In genomic region chr17:4881761-4882555, GRCh38 we compare ENCODE assay signal across 8 cellular contexts. TPM values are rescaled to one million over a fixed set of nuclear protein-coding genes. Genes with fewer than 3 reads are reported as not detected.
DNase-seq lines count a peak whose midpoint lies in the region; ATAC-seq and TF ChIP-seq lines count a peak whose summit lies in the region.

No MANE protein-coding gene starts in this region.

- TF ChIP-seq CTCF in CD14-positive monocyte (IDR thresholded peaks at IDR 0.05), result peak; percentile 92

- no peak overlapping the region for H3K4me3 Mint-ChIP-seq in CD14-positive monocyte

- H3K9ac ChIP-seq in adipocyte (ENCODE audit: low read length), result no peak overlapping the region
- peak overlapping the region in 2 of 3 donors; percentile 25 to 43 for H3K9ac ChIP-seq in skeletal muscle tissue (ENCODE audit: low read depth in 1 of 3, low read length in 3 of 3)

- no peak overlapping the region for H3K27ac ChIP-seq in skeletal muscle tissue (ENCODE audit: low read depth, low read length)

- peak overlapping the region in 2 of 7 donors; percentile 1 to 46 for H3K27ac Mint-ChIP-seq in CD14-positive monocyte

- H3K36me3 ChIP-seq in adipocyte (ENCODE audit: control insufficient read depth, insufficient read depth, low read length, severe bottlenecking), result peaks cover 50% of the 10 kb centered on the region
- H3K36me3 ChIP-seq in skeletal muscle tissue (ENCODE audit: control insufficient read depth in 3 of 3, insufficient read depth in 3 of 3, low read length in 3 of 3), result peaks cover 42 to 44% (median 42%) of the 10 kb centered on the region in 3 donors

- in situ Hi-C loops in SK-MEL-5 (cut with HindIII; ENCODE audit: low pct_unique_long_range_greater_than_20kb, low sequenced_read_pairs), result no loop called here

- H3K4me1 ChIP-seq in adipocyte (ENCODE audit: control insufficient read depth, insufficient read depth, low read length), result peaks cover 7% of the 10 kb centered on the region
- H3K4me1 ChIP-seq in skeletal muscle tissue (ENCODE audit: control insufficient read depth in 3 of 3, insufficient read depth in 3 of 3, low read length in 3 of 3), result peaks cover 0 to 3% (median 0%) of the 10 kb centered on the region in 3 donors

- intact Hi-C loops in CD14-positive monocyte (cut with micrococcal nuclease) (loop anchor here (5.0 to 10.0 kb wide), 4 partner anchors 35 to 315 kb away; partner anchors contain the start of gene PLD2 (in 1 of the 2)), left ventricle myocardium superior (cut with micrococcal nuclease) (loop anchor here (10.0 kb wide), 1 partner anchor 87 kb away; the partner anchor contains the start of gene PSMB6)

- H3K27me3 ChIP-seq in adipocyte (replicated peaks; ENCODE audit: control insufficient read depth, insufficient read depth, low read length) (no peaks in the 10 kb centered on the region), skeletal muscle tissue (ENCODE audit: control insufficient read depth in 3 of 3, insufficient read depth in 3 of 3, low read length in 3 of 3) (no peaks in the 10 kb centered on the region)

- H3K4me1 Mint-ChIP-seq in CD14-positive monocyte, result peaks cover 33% of the 10 kb centered on the region

- ATAC-seq in left ventricle myocardium superior (peak; percentile 78), HG02938 (IDR thresholded peaks at IDR 0.05; ENCODE audit: unreplicated experiment) (no peak), GM18870 (IDR thresholded peaks at IDR 0.05; ENCODE audit: unreplicated experiment) (no peak)

- CTCF ChIA-PET in HEK293T (lab: Yijun Ruan, JAX), result interaction anchor here (0.6 kb wide), 1 partner anchor 207 kb away, joined by 3 read pairs; no protein-coding TSS in a partner anchor

- H3K4me3 ChIP-seq in adipocyte (ENCODE audit: low read length), result no peak overlapping the region
- H3K4me3 ChIP-seq in skeletal muscle tissue (ENCODE audit: low read length in 3 of 3), result no peak overlapping the region

- DNase-seq in CD14-positive monocyte (ENCODE audit: low spot score), result no peak
- peak; percentile 75 for DNase-seq in HEK293T (ENCODE audit: extremely low spot score)
- peak; percentile 62 for DNase-seq in SK-MEL-5 (ENCODE audit: low read depth, low spot score)
- DNase-seq in adipocyte (ENCODE audit: low read depth), result peak; percentile 66
- peak; percentile 77 for DNase-seq in left ventricle myocardium superior

- H3K9me3 ChIP-seq in adipocyte (ENCODE audit: control insufficient read depth, low read length) (no peaks in the 10 kb centered on the region), skeletal muscle tissue (ENCODE audit: control insufficient read depth in 3 of 3, low read length in 3 of 3) (no peaks in the 10 kb centered on the region)

- peaks cover 1 to 6% (median 5%) of the 10 kb centered on the region in 3 donors for H3K27me3 Mint-ChIP-seq in CD14-positive monocyte (ENCODE audit: low read depth in 3 of 3)

- POLR2A ChIA-PET in HEK293T (lab: Yijun Ruan, JAX), result interaction anchor here (0.7 to 1.7 kb wide), 2 partner anchors 47 to 92 kb away, joined by 3 to 14 read pairs; no protein-coding TSS in a partner anchor

- peaks cover 72 to 80% of the 10 kb centered on the region in 2 donors for H3K36me3 Mint-ChIP-seq in CD14-positive monocyte

- peaks cover 0 to 8% (median 0%) of the 10 kb centered on the region in 7 donors for H3K9me3 Mint-ChIP-seq in CD14-positive monocyte

TF ChIP-seq in HEK293T, 16 proteins besides CTCF, POLR2A, EP300 and RAD21:
- TF ChIP-seq ELF4 (IDR thresholded peaks at IDR 0.05) (no peak), LEF1 (IDR thresholded peaks at IDR 0.05; ENCODE audit: borderline replicate concordance) (no peak), ARNT (IDR thresholded peaks at IDR 0.05) (no peak), ZNF384 (IDR thresholded peaks at IDR 0.05) (no peak), SP1 (IDR thresholded peaks at IDR 0.05) (no peak), FOXK2 (IDR thresholded peaks at IDR 0.05) (no peak), FOXM1 (IDR thresholded peaks at IDR 0.05; ENCODE audit: borderline replicate concordance) (no peak), PKNOX1 (IDR thresholded peaks at IDR 0.05) (no peak), SUZ12 (IDR thresholded peaks at IDR 0.05) (no peak), L3MBTL2 (conservative IDR thresholded peaks at IDR 0.05) (no peak), TARDBP (IDR thresholded peaks at IDR 0.05) (no peak), FOXA1 (IDR thresholded peaks at IDR 0.05) (no peak), CTBP1 (IDR thresholded peaks at IDR 0.05; ENCODE audit: borderline replicate concordance) (no peak), HDGF (IDR thresholded peaks at IDR 0.05; ENCODE audit: borderline replicate concordance) (no peak), NFRKB (IDR thresholded peaks at IDR 0.05) (no peak), BHLHE40 (IDR thresholded peaks at IDR 0.05; ENCODE audit: borderline replicate concordance) (no peak)

RNA-seq across cellular contexts. Expression of gene C17orf107, which starts 17.4 kb away (rescaled TPM):
- 1 to 10 TPM; 1.9 to 4.2 TPM for polyA plus RNA-seq in CD14-positive monocyte
- not detected in 2 replicates for total RNA-seq in SK-MEL-5 (2014; rRNA removed; shearing (Covaris generic))
- polyA plus RNA-seq in SK-MEL-5 (2015; cell fraction: cytosol; rRNA removed), result 0.05 TPM in 1 of 2 replicates, not detected in the other
- polyA plus RNA-seq in SK-MEL-5 (2015; cell fraction: nucleus; rRNA removed), result not detected in 2 replicates
- total RNA-seq in left ventricle myocardium superior (0.64 TPM), skeletal muscle tissue (2.6 TPM)

RNA-seq across cellular contexts. Expression of gene CHRNE, which starts 20.9 kb away (rescaled TPM):
- 1 to 10 TPM in 1 of 2 donors, under 1 TPM in 1; 0.54 to 2.1 TPM for polyA plus RNA-seq in CD14-positive monocyte
- 0.11 TPM in 1 of 2 replicates, not detected in the other for total RNA-seq in SK-MEL-5 (2014; rRNA removed; shearing (Covaris generic))
- polyA plus RNA-seq in SK-MEL-5 (2015; cell fraction: cytosol; rRNA removed), result not detected in 2 replicates
- 0.15 and 1.5 TPM in 2 replicates for polyA plus RNA-seq in SK-MEL-5 (2015; cell fraction: nucleus; rRNA removed)
- total RNA-seq in left ventricle myocardium superior, result 0.50 TPM
- total RNA-seq in skeletal muscle tissue, result 1.0 TPM

RNA-seq across cellular contexts. Expression of gene MINK1, which starts 48.8 kb away (rescaled TPM):
- 1 to 10 TPM; 3.2 to 7.2 TPM for polyA plus RNA-seq in CD14-positive monocyte
- total RNA-seq in SK-MEL-5 (2014; rRNA removed; shearing (Covaris generic)), result 18.7 and 19.5 TPM in 2 replicates
- 43.4 and 54.6 TPM in 2 replicates for polyA plus RNA-seq in SK-MEL-5 (2015; cell fraction: cytosol; rRNA removed)
- 134 and 152 TPM in 2 replicates for polyA plus RNA-seq in SK-MEL-5 (2015; cell fraction: nucleus; rRNA removed)
- total RNA-seq in left ventricle myocardium superior, result 52.2 TPM
- total RNA-seq in skeletal muscle tissue, result 13.0 TPM

RNA-seq across cellular contexts. Expression of gene GP1BA, which starts 50.1 kb away (rescaled TPM):
- polyA plus RNA-seq in CD14-positive monocyte, result under 1 TPM; 0.24 to 0.29 TPM
- not detected in 2 replicates for total RNA-seq in SK-MEL-5 (2014; rRNA removed; shearing (Covaris generic))
- not detected in 2 replicates for polyA plus RNA-seq in SK-MEL-5 (2015; cell fraction: cytosol; rRNA removed)
- polyA plus RNA-seq in SK-MEL-5 (2015; cell fraction: nucleus; rRNA removed), result not detected in 2 replicates
- not detected for total RNA-seq in left ventricle myocardium superior
- total RNA-seq in skeletal muscle tissue, result under 0.01 TPM

RNA-seq across cellular contexts. Expression of gene SLC25A11, which starts 57.9 kb away (rescaled TPM):
- polyA plus RNA-seq in CD14-positive monocyte, result 100 to 1,000 TPM; 111 to 138 TPM
- 115 and 129 TPM in 2 replicates for total RNA-seq in SK-MEL-5 (2014; rRNA removed; shearing (Covaris generic))
- polyA plus RNA-seq in SK-MEL-5 (2015; cell fraction: cytosol; rRNA removed), result 131 and 165 TPM in 2 replicates
- 63.2 and 67.9 TPM in 2 replicates for polyA plus RNA-seq in SK-MEL-5 (2015; cell fraction: nucleus; rRNA removed)
- total RNA-seq in left ventricle myocardium superior (246 TPM), skeletal muscle tissue (59.5 TPM)
